2 cellular contexts compared by ENCODE assay signal in the genomic region with DNA sequence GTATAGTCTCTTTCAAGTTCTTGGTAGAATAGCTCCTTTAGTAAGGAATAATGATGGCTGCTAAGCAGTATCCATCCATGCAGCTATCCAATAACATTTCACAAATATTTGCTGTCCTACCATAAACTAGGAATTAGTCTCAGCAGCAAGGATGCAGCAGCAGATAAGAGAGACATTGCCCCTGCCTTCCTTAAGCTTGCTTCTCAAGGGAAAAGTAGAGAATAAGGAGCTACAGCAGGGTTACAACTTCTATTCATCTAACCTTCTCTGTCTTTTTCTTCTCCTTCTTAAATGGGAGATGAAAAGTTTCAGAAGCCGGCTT.
A peak's percentile ranks its signal among the peaks of the same experiment; 100 is the strongest.
TF ChIP-seq lines count a peak whose summit lies in the region.

No MANE protein-coding gene starts in this region.

TF ChIP-seq in GM23338, 12 proteins besides CTCF, POLR2A, EP300 and RAD21:
- TF ChIP-seq ETS1 (IDR thresholded peaks at IDR 0.05) (no peak), ZNF331 (CRISPR knock-in tag; IDR thresholded peaks at IDR 0.05; ENCODE audit: low read depth) (no peak), EZH2phosphoT487 (IDR thresholded peaks at IDR 0.05; ENCODE audit: unreplicated experiment) (no peak), ZNF114 (CRISPR knock-in tag; IDR thresholded peaks at IDR 0.05) (no peak), NANOG (IDR thresholded peaks at IDR 0.05; ENCODE audit: borderline replicate concordance) (no peak)
- TF ChIP-seq, protein P1, sequence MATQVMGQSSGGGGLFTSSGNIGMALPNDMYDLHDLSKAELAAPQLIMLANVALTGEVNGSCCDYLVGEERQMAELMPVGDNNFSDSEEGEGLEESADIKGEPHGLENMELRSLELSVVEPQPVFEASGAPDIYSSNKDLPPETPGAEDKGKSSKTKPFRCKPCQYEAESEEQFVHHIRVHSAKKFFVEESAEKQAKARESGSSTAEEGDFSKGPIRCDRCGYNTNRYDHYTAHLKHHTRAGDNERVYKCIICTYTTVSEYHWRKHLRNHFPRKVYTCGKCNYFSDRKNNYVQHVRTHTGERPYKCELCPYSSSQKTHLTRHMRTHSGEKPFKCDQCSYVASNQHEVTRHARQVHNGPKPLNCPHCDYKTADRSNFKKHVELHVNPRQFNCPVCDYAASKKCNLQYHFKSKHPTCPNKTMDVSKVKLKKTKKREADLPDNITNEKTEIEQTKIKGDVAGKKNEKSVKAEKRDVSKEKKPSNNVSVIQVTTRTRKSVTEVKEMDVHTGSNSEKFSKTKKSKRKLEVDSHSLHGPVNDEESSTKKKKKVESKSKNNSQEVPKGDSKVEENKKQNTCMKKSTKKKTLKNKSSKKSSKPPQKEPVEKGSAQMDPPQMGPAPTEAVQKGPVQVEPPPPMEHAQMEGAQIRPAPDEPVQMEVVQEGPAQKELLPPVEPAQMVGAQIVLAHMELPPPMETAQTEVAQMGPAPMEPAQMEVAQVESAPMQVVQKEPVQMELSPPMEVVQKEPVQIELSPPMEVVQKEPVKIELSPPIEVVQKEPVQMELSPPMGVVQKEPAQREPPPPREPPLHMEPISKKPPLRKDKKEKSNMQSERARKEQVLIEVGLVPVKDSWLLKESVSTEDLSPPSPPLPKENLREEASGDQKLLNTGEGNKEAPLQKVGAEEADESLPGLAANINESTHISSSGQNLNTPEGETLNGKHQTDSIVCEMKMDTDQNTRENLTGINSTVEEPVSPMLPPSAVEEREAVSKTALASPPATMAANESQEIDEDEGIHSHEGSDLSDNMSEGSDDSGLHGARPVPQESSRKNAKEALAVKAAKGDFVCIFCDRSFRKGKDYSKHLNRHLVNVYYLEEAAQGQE (IDR thresholded peaks at IDR 0.05; ENCODE audit: unreplicated experiment), result no peak

TF ChIP-seq in GM12878, 131 proteins besides CTCF, POLR2A, EP300 and RAD21:
- TF ChIP-seq NFIC (IDR thresholded peaks at IDR 0.05; ENCODE audit: low read depth, low read length), result 0 out of 2 replicates have a peak, but pooled peaks have one; percentile 32
- TF ChIP-seq BHLHE40 (IDR thresholded peaks at IDR 0.05; ENCODE audit: borderline replicate concordance in 1 of 2, low read depth in 2 of 2, low read length in 1 of 2), result no peak
- TF ChIP-seq CBX5 (IDR thresholded peaks at IDR 0.05; ENCODE audit: low read depth), result 0 out of 2 replicates have a peak, but pooled peaks have one; percentile 38
